In genomic region chr1:111219466-111220286, GRCh38 we compare ENCODE assay signal across 8 cellular contexts. TPM values are rescaled to one million over a fixed set of nuclear protein-coding genes. Genes with fewer than 3 reads are reported as not detected.
DNase-seq lines count a peak whose midpoint lies in the region; ATAC-seq and TF ChIP-seq lines count a peak whose summit lies in the region.

No MANE protein-coding gene starts in this region.

- no peaks in the 10 kb centered on the region for H3K36me3 ChIP-seq in thymus (ENCODE audit: control insufficient read depth, insufficient read depth)

- H3K27me3 Mint-ChIP-seq in CD14-positive monocyte (ENCODE audit: low read depth in 3 of 3): peaks cover 0 to 8% (median 0%) of the 10 kb centered on the region in 3 donors

- H3K27ac Mint-ChIP-seq in CD14-positive monocyte: peak overlapping the region; percentile 81 to 95 (median 86)

- H3K27ac ChIP-seq in thymus (ENCODE audit: low read depth): peak overlapping the region; percentile 95

- H3K9me3 ChIP-seq in thymus (ENCODE audit: control insufficient read depth): no peaks in the 10 kb centered on the region

- H3K27me3 ChIP-seq in thymus (ENCODE audit: control insufficient read depth, insufficient read depth): no peaks in the 10 kb centered on the region

- H3K36me3 Mint-ChIP-seq in CD14-positive monocyte: no peaks in the 10 kb centered on the region

- H3K4me3 ChIP-seq in thymus (ENCODE audit: low read length): no peak overlapping the region

- WGBS in thymus: 42% methylated on average over 5 of the region's 5 CpGs

- peak overlapping the region in 1 of 2 donors; percentile 82 for H3K4me3 Mint-ChIP-seq in CD14-positive monocyte

- H3K4me1 ChIP-seq in thymus (ENCODE audit: control insufficient read depth, insufficient read depth, low read length): peaks cover 76% of the 10 kb centered on the region

- DNase-seq in CD14-positive monocyte (ENCODE audit: low spot score) (no peak), SHP77 treated with DMSO at 0.1 percent for 48 hours (lab: John Stamatoyannopoulos, UW) (no peak), NCI-H345 (lab: John Stamatoyannopoulos, UW) (no peak), KG1 (lab: John Stamatoyannopoulos, UW) (no peak)
- peak; percentile 58 for DNase-seq in activated naive CD4-positive, alpha-beta T cell treated with anti-CD3 and anti-CD28 coated beads, Interleukin-2, amount 50 U/mL, for 16 hours

- TF ChIP-seq CTCF in CD14-positive monocyte (IDR thresholded peaks at IDR 0.05): no peak

- H3K9me3 Mint-ChIP-seq in CD14-positive monocyte: no peaks in the 10 kb centered on the region

- peaks cover 83% of the 10 kb centered on the region for H3K4me1 Mint-ChIP-seq in CD14-positive monocyte

- intact Hi-C loops in CD14-positive monocyte (cut with micrococcal nuclease): loop anchor here in 1 of 2 donors (2.0 to 10.0 kb wide), 3 partner anchors 13 to 185 kb away; no protein-coding TSS in a partner anchor

- ATAC-seq in GM19397 (IDR thresholded peaks at IDR 0.05; ENCODE audit: unreplicated experiment): peak; percentile 29
- ATAC-seq in HG03558 (IDR thresholded peaks at IDR 0.05; ENCODE audit: extremely low read depth, unreplicated experiment): peak; percentile 17

RNA-seq across cellular contexts. Expression of gene CHI3L2, which starts 7.8 kb away (rescaled TPM):
- polyA plus RNA-seq in CD14-positive monocyte (1 to 10 TPM; 1.4 to 9.9 TPM), thymus (190 TPM)

RNA-seq across cellular contexts. Expression of gene DENND2D, which starts 19.2 kb away (rescaled TPM):
- polyA plus RNA-seq in CD14-positive monocyte: 10 to 100 TPM; 22.4 to 24.0 TPM
- polyA plus RNA-seq in thymus: 134 TPM

Comparison
In these comparisons a context has a peak if more than half of its experiments do, and no peak if none do; other contexts are left out.
1. RNA of gene CHI3L2, which starts 7.8 kb away (polyA plus RNA-seq): 190 TPM in thymus (single experiment); 1.4 to 9.9 TPM in CD14-positive monocyte; every median in the first group is over 10 times any median in the second.